Comparison of ENCODE assay signal across 8 cellular contexts in the genomic region with DNA sequence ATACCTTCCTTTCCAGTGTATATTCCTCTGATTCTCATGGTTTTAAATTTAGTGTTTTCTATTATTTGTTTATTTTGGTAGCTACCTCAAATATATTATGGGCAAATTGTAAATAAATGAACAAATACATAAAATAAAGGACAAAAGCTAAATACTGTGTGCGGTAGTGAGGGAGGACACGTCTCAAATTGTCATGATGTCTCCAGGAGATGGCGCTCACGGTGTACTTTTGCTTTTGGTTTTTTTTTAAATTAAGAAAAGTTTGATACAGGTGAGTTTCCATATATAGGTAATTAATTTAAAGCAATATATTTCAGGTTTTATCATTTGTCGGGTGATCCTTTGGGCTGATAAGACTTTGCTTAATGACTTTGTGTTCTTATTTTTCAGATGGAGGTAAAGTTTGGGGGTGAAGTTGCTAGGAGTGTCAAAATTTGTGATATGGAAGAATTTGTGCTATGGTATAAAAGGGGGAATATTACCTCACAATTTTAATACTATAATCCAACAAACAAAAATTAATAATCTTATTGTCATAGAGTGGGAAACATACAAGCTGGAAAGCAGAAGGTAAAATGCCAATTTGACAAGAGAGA.
DNase-seq lines count a peak whose midpoint lies in the region; ATAC-seq and TF ChIP-seq lines count a peak whose summit lies in the region.

No MANE protein-coding gene starts in this region.

- no peaks in the 10 kb centered on the region for H3K27me3 Mint-ChIP-seq in activated T-cell treated with anti-CD3 and anti-CD28 coated beads, Interleukin-2, amount 50 U/mL, for 72 hours (ENCODE audit: low read depth)

- ATAC-seq in activated T-cell treated with anti-CD3 and anti-CD28 coated beads, Interleukin-2, amount 50 U/mL, for 72 hours (replicated peaks in 1 of 2): no peak
- no peak for ATAC-seq in HG03439 (IDR thresholded peaks at IDR 0.05; ENCODE audit: unreplicated experiment)

- peak; percentile 56 for TF ChIP-seq CTCF in fibroblast of pulmonary artery (IDR thresholded peaks at IDR 0.05; ENCODE audit: low read length, missing control alignments)

- peak; percentile 0 to 12 for DNase-seq in activated T-cell treated with anti-CD3 and anti-CD28 coated beads, Interleukin-2, amount 50 U/mL, for 72 hours
- no peak for DNase-seq in activated T-cell treated with anti-CD3 and anti-CD28 coated beads, Interleukin-2, amount 50 U/mL, for 48 hours
- DNase-seq in NCI-H748 (lab: John Stamatoyannopoulos, UW; ENCODE audit: unreplicated experiment): peak; percentile 24
- peak; percentile 54 for DNase-seq in fibroblast of pulmonary artery (ENCODE audit: low read depth)
- peak; percentile 79 for DNase-seq in superior temporal gyrus (ENCODE audit: extremely low spot score)
- no peak for DNase-seq in SW480 (ENCODE audit: low spot score)
- no peak for DNase-seq in effector memory CD4-positive, alpha-beta T cell

- H3K36me3 ChIP-seq in effector memory CD4-positive, alpha-beta T cell (ENCODE audit: control insufficient read depth, insufficient read depth, low read length): no peaks in the 10 kb centered on the region

- no peaks in the 10 kb centered on the region for H3K9me3 ChIP-seq in effector memory CD4-positive, alpha-beta T cell (ENCODE audit: control insufficient read depth, low read length)

- H3K27ac Mint-ChIP-seq in activated T-cell treated with anti-CD3 and anti-CD28 coated beads, Interleukin-2, amount 50 U/mL, for 72 hours: no peak overlapping the region

- peaks cover 2 to 4% of the 10 kb centered on the region in 2 donors for H3K36me3 Mint-ChIP-seq in activated T-cell treated with anti-CD3 and anti-CD28 coated beads, Interleukin-2, amount 50 U/mL, for 72 hours (ENCODE audit: insufficient read depth in 2 of 2)

- H3K4me3 ChIP-seq in fibroblast of pulmonary artery (replicated peaks; ENCODE audit: low read depth, low read length): no peak overlapping the region
- no peak overlapping the region for H3K4me3 ChIP-seq in effector memory CD4-positive, alpha-beta T cell (ENCODE audit: insufficient read depth, low read depth, low read length, poor library complexity, severe bottlenecking)

- H3K4me1 ChIP-seq in effector memory CD4-positive, alpha-beta T cell (ENCODE audit: control insufficient read depth, insufficient read depth, low read length, poor library complexity, severe bottlenecking): no peaks in the 10 kb centered on the region

- no peak overlapping the region for H3K4me3 Mint-ChIP-seq in activated T-cell treated with anti-CD3 and anti-CD28 coated beads, Interleukin-2, amount 50 U/mL, for 72 hours

- no peaks in the 10 kb centered on the region for H3K4me1 Mint-ChIP-seq in activated T-cell treated with anti-CD3 and anti-CD28 coated beads, Interleukin-2, amount 50 U/mL, for 72 hours (ENCODE audit: low read depth)

- H3K27me3 ChIP-seq in effector memory CD4-positive, alpha-beta T cell (replicated peaks; ENCODE audit: control insufficient read depth, insufficient read depth, low read length, poor library complexity, severe bottlenecking): no peaks in the 10 kb centered on the region

- peaks cover 4 to 10% of the 10 kb centered on the region in 2 donors for H3K9me3 Mint-ChIP-seq in activated T-cell treated with anti-CD3 and anti-CD28 coated beads, Interleukin-2, amount 50 U/mL, for 72 hours

- no peak overlapping the region for H3K27ac ChIP-seq in effector memory CD4-positive, alpha-beta T cell (ENCODE audit: insufficient read depth, low read length, poor library complexity, severe bottlenecking)

Comparison
In these comparisons a context has a peak if more than half of its experiments do, and no peak if none do; other contexts are left out.
1. DNase-seq: peak in activated T-cell treated with anti-CD3 and anti-CD28 coated beads, Interleukin-2, amount 50 U/mL, for 72 hours (2 of 2), NCI-H748 (single experiment), fibroblast of pulmonary artery (single experiment) and superior temporal gyrus (single experiment); none in activated T-cell treated with anti-CD3 and anti-CD28 coated beads, Interleukin-2, amount 50 U/mL, for 48 hours (0 of 2), SW480 (single experiment) and effector memory CD4-positive, alpha-beta T cell (0 of 3).